In the genomic region with DNA sequence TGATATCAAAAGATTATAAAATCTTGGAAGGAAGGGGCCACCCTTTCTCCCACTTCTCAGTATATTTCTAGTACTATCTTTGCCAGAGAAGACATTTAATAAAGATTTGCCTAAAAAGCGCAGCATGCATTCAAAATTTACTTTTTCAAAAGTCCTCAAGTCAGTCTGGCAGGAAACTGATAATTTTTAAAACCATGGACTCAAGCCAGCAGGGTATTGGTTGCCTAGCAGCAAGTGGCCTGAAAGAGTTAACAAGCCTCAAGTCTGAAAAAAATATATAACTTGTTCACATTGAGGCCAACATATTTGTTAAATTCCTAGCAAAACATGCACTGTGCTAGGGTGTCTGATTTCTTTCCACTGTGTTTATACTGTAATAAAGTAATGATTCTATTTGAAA, we compare ENCODE assay signal across 32 cellular contexts.
"Had no signal": no experiment of that assay in that cellular context is flagged by ENCODE, and none has a peak within 500 bp of the region (broad histone marks: within the 10 kb centered on the region; RNA-seq: fewer than 3 reads in every experiment).

No MANE protein-coding gene starts in this region.

- H3K36me3 ChIP-seq: colonic mucosa, gastroesophageal sphincter, heart right ventricle, prostate gland, right atrium auricular region, suprapubic skin, transverse colon, upper lobe of right lung, uterus had no signal

- H3K4me3 Mint-ChIP-seq: dendritic cell treated with granulocyte-macrophage colony-stimulating factor and Interleukin-4, amounts not matched to agents 40 ng/mL and 50 ng/mL, for 4 days; endodermal cell; memory B cell; natural killer cell treated with Interleukin-12 subunit alpha and Interleukin-12 subunit beta and Interleukin-15 and Interleukin-18, amount 100 ng/mL, for 72 hours; neural crest cell; stimulated activated naive CD8-positive, alpha-beta T cell treated with anti-CD3 and anti-CD28 coated beads, Interleukin-15, amount 100 ng/mL, for 72 hours had no signal

- H3K4me1 Mint-ChIP-seq: memory B cell; naive B cell; stimulated activated naive CD8-positive, alpha-beta T cell treated with anti-CD3 and anti-CD28 coated beads, Interleukin-15, amount 100 ng/mL, for 72 hours had no signal

- H3K27me3 ChIP-seq: colonic mucosa, foreskin keratinocyte, gastroesophageal sphincter, heart right ventricle, suprapubic skin, transverse colon, upper lobe of right lung, uterus had no signal

- DNase-seq: colonic mucosa; effector CD8-positive, alpha-beta T cell; endodermal cell; foreskin keratinocyte; glutamatergic neuron; heart right ventricle; kidney; mucosa of descending colon; naive B cell; nucleus accumbens; stimulated activated CD4-positive, alpha-beta T cell treated with anti-CD3 and anti-CD28 coated beads, Interleukin-12 subunit alpha, Interleukin-12 subunit beta, amount 100 ng/mL, for 4 hours; stimulated activated CD4-positive, alpha-beta T cell treated with anti-CD3 and anti-CD28 coated beads, Interleukin-1b, Interleukin-23, amount 100 ng/mL, for 48 hours; stimulated activated CD4-positive, alpha-beta T cell treated with anti-CD3 and anti-CD28 coated beads, Interleukin-4, amount 100 ng/mL, for 1 hour; stimulated activated CD8-positive, alpha-beta memory T cell treated with anti-CD3 and anti-CD28 coated beads, Interleukin-4, amount 100 ng/mL, for 48 hours; stimulated activated naive CD4-positive, alpha-beta T cell; stimulated activated naive CD8-positive, alpha-beta T cell treated with anti-CD3 and anti-CD28 coated beads, Interleukin-15, amount 100 ng/mL, for 72 hours; transverse colon; upper lobe of right lung; uterus had no signal

- H3K4me3 ChIP-seq: colonic mucosa, gastroesophageal sphincter, heart right ventricle, lung, mucosa of descending colon, prostate gland, right atrium auricular region, smooth muscle cell, suprapubic skin, transverse colon, upper lobe of right lung, uterus had no signal

- H3K4me1 ChIP-seq: colonic mucosa, foreskin keratinocyte, gastroesophageal sphincter, heart right ventricle, prostate gland, right atrium auricular region, suprapubic skin, transverse colon, upper lobe of right lung, uterus had no signal

- H3K9me3 Mint-ChIP-seq: endodermal cell; memory B cell; natural killer cell treated with Interleukin-12 subunit alpha and Interleukin-12 subunit beta and Interleukin-15 and Interleukin-18, amount 100 ng/mL, for 72 hours; stimulated activated naive CD8-positive, alpha-beta T cell treated with anti-CD3 and anti-CD28 coated beads, Interleukin-15, amount 100 ng/mL, for 72 hours had no signal

- ATAC-seq: esophagus mucosa; foreskin keratinocyte; gastroesophageal sphincter; heart right ventricle; left lobe of liver; mucosa of descending colon; natural killer cell treated with Interleukin-12 subunit alpha and Interleukin-12 subunit beta and Interleukin-15 and Interleukin-18, amount 100 ng/mL, for 72 hours; stimulated activated naive CD8-positive, alpha-beta T cell treated with anti-CD3 and anti-CD28 coated beads, Interleukin-15, amount 100 ng/mL, for 72 hours; upper lobe of right lung had no signal

- H3K27me3 Mint-ChIP-seq: dendritic cell treated with granulocyte-macrophage colony-stimulating factor and Interleukin-4, amounts not matched to agents 40 ng/mL and 50 ng/mL, for 4 days; memory B cell; naive B cell; stimulated activated naive CD8-positive, alpha-beta T cell treated with anti-CD3 and anti-CD28 coated beads, Interleukin-15, amount 100 ng/mL, for 72 hours had no signal

- H3K27ac Mint-ChIP-seq: dendritic cell treated with granulocyte-macrophage colony-stimulating factor and Interleukin-4, amounts not matched to agents 40 ng/mL and 50 ng/mL, for 4 days; endodermal cell; memory B cell; naive B cell; natural killer cell treated with Interleukin-12 subunit alpha and Interleukin-12 subunit beta and Interleukin-15 and Interleukin-18, amount 100 ng/mL, for 72 hours; stimulated activated naive CD8-positive, alpha-beta T cell treated with anti-CD3 and anti-CD28 coated beads, Interleukin-15, amount 100 ng/mL, for 72 hours had no signal

- H3K4me2 ChIP-seq: smooth muscle cell had no signal

- H3K27ac ChIP-seq: colonic mucosa, epithelial cell of prostate, foreskin keratinocyte, gastroesophageal sphincter, heart right ventricle, prostate gland, right atrium auricular region, suprapubic skin, transverse colon, upper lobe of right lung, uterus had no signal

- FAIRE-seq: kidney had no signal

- H3K36me3 Mint-ChIP-seq: memory B cell; naive B cell; natural killer cell treated with Interleukin-12 subunit alpha and Interleukin-12 subunit beta and Interleukin-15 and Interleukin-18, amount 100 ng/mL, for 72 hours had no signal

- H3K9me3 ChIP-seq: colonic mucosa, gastroesophageal sphincter, heart right ventricle, mucosa of descending colon, prostate gland, right atrium auricular region, suprapubic skin, transverse colon, upper lobe of right lung, uterus had no signal
